8 cellular contexts compared by ENCODE assay signal in genomic region chr6:5025911-5026819, GRCh38.
DNase-seq lines count a peak whose midpoint lies in the region; ATAC-seq lines count a peak whose summit lies in the region.

No MANE protein-coding gene starts in this region.

- H3K4me1 Mint-ChIP-seq in stimulated activated memory B cell treated with anti-CD40 and anti-IgM and Interleukin-4, amounts not matched to agents 10 μg/mL and 1 μg/mL and 100 μg/mL, for 72 hours = peaks cover 13% of the 10 kb centered on the region

- no peaks in the 10 kb centered on the region for H3K9me3 Mint-ChIP-seq in stimulated activated memory B cell treated with anti-CD40 and anti-IgM and Interleukin-4, amounts not matched to agents 10 μg/mL and 1 μg/mL and 100 μg/mL, for 72 hours

- peaks cover 21% of the 10 kb centered on the region for H3K27me3 Mint-ChIP-seq in stimulated activated memory B cell treated with anti-CD40 and anti-IgM and Interleukin-4, amounts not matched to agents 10 μg/mL and 1 μg/mL and 100 μg/mL, for 72 hours

- H3K4me3 Mint-ChIP-seq in stimulated activated memory B cell treated with anti-CD40 and anti-IgM and Interleukin-4, amounts not matched to agents 10 μg/mL and 1 μg/mL and 100 μg/mL, for 72 hours = peak overlapping the region; percentile 75

- H3K27ac Mint-ChIP-seq in stimulated activated memory B cell treated with anti-CD40 and anti-IgM and Interleukin-4, amounts not matched to agents 10 μg/mL and 1 μg/mL and 100 μg/mL, for 72 hours = peak overlapping the region; percentile 72

- DNase-seq in DMS 273 (lab: John Stamatoyannopoulos, UW; ENCODE audit: unreplicated experiment) = peak; percentile 79
- no peak for DNase-seq in DMS 273 treated with DMSO at 0.1 percent for 48 hours (lab: John Stamatoyannopoulos, UW)
- peak; percentile 43 for DNase-seq in NCI-H82 treated with DMSO at 0.1 percent for 48 hours (lab: John Stamatoyannopoulos, UW; ENCODE audit: unreplicated experiment)
- DNase-seq in dedifferentiated amniotic fluid mesenchymal stem cell (ENCODE audit: extremely low spot score) = peak; percentile 56
- peak; percentile 93 for DNase-seq in left kidney (ENCODE audit: low read depth, low spot score)
- no peak for DNase-seq in COLO829 (ENCODE audit: low spot score)

- H3K36me3 Mint-ChIP-seq in stimulated activated memory B cell treated with anti-CD40 and anti-IgM and Interleukin-4, amounts not matched to agents 10 μg/mL and 1 μg/mL and 100 μg/mL, for 72 hours = peaks cover 18% of the 10 kb centered on the region

- no peak for ATAC-seq in stimulated activated memory B cell treated with anti-CD40 and anti-IgM and Interleukin-4, amounts not matched to agents 10 μg/mL and 1 μg/mL and 100 μg/mL, for 72 hours
- ATAC-seq in GM19035 (IDR thresholded peaks at IDR 0.05; ENCODE audit: unreplicated experiment) = no peak

Comparison
In these comparisons a context has a peak if more than half of its experiments do, and no peak if none do; other contexts are left out.
1. DNase-seq: peak in DMS 273 (single experiment), NCI-H82 treated with DMSO at 0.1 percent for 48 hours (single experiment), dedifferentiated amniotic fluid mesenchymal stem cell (single experiment) and left kidney (single experiment); none in DMS 273 treated with DMSO at 0.1 percent for 48 hours (single experiment) and COLO829 (single experiment).